In genomic region chr19:17528610-17529009, GRCh38 we compare ENCODE assay signal across 19 cellular contexts.
"Had no signal": no experiment of that assay in that cellular context is flagged by ENCODE, and none has a peak within 500 bp of the region (broad histone marks: within the 10 kb centered on the region; RNA-seq: fewer than 3 reads in every experiment).

No MANE protein-coding gene starts in this region.

- H3K4me1 ChIP-seq: ascending aorta, breast epithelium, vagina had no signal

- H3K9me3 ChIP-seq: ascending aorta, vagina had no signal

- H3K4me3 Mint-ChIP-seq: activated CD8-positive, alpha-beta T cell treated with anti-CD3 and anti-CD28 coated beads for 36 hours; stimulated activated effector memory CD8-positive, alpha-beta T cell treated with anti-CD3 and anti-CD28 coated beads, Interleukin-12 subunit alpha, Interleukin-12 subunit beta, amount 100 ng/mL, for 72 hours; T-cell had no signal

- H3K27ac Mint-ChIP-seq: activated CD8-positive, alpha-beta T cell treated with anti-CD3 and anti-CD28 coated beads for 36 hours; stimulated activated effector memory CD8-positive, alpha-beta T cell treated with anti-CD3 and anti-CD28 coated beads, Interleukin-12 subunit alpha, Interleukin-12 subunit beta, amount 100 ng/mL, for 72 hours had no signal

- ATAC-seq: activated CD8-positive, alpha-beta T cell treated with anti-CD3 and anti-CD28 coated beads for 36 hours; left ventricle myocardium superior; sciatic nerve; stimulated activated effector memory CD8-positive, alpha-beta T cell treated with anti-CD3 and anti-CD28 coated beads, Interleukin-12 subunit alpha, Interleukin-12 subunit beta, amount 100 ng/mL, for 72 hours; T-cell had no signal

- H3K36me3 Mint-ChIP-seq: stimulated activated effector memory CD8-positive, alpha-beta T cell treated with anti-CD3 and anti-CD28 coated beads, Interleukin-12 subunit alpha, Interleukin-12 subunit beta, amount 100 ng/mL, for 72 hours; T-cell had no signal

- H3K4me3 ChIP-seq: ascending aorta, breast epithelium, tibial nerve, vagina had no signal

- DNase-seq: activated CD8-positive, alpha-beta T cell treated with anti-CD3 and anti-CD28 coated beads for 36 hours; activated gamma-delta T cell treated with Interleukin-2 at 50 U/mL for 16 hours; activated T-cell treated with anti-CD3 and anti-CD28 coated beads, Interleukin-2, amount 50 U/mL, for 48 hours; cerebellar nuclear complex; effector CD8-positive, alpha-beta T cell; foreskin fibroblast; kidney glomerular epithelial cell; left ventricle myocardium superior; mesenchymal stem cell; stimulated activated CD4-positive, alpha-beta T cell treated with anti-CD3 and anti-CD28 coated beads, Interleukin-2, amount 100 ng/mL, for 24 hours; substantia nigra; T-cell; T-helper 9 cell had no signal

- H3K27me3 Mint-ChIP-seq: activated CD8-positive, alpha-beta T cell treated with anti-CD3 and anti-CD28 coated beads for 36 hours; T-cell had no signal

- H3K36me3 ChIP-seq: ascending aorta, breast epithelium, tibial nerve, vagina had no signal

- H3K27me3 ChIP-seq: vagina had no signal

- H3K27ac ChIP-seq: ascending aorta, breast epithelium, tibial nerve, vagina had no signal
